Comparison of ENCODE assay signal across 30 cellular contexts in the genomic region with DNA sequence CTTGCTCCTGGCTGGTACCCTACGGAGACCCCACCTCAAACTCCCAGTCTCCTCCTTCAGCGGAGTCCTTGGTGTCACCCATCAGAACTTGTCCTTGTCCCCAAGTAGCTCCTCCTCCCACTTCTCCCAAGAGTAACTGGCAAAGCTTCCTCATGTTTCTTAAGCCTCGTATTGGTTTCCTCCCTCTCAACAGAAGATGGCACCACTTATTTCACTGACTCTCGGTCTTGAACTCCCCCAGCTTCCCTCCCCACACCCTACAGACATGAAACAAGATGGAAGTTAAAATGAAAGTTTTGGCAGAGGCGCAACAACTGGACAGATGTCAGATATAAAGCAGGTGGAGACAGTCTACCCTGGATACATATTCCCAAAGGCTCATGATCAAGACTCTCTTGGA. TPM values are rescaled to one million over a fixed set of nuclear protein-coding genes. Genes with fewer than 3 reads are reported as not detected.
"Had no signal": no experiment of that assay in that cellular context is flagged by ENCODE, and none has a peak within 500 bp of the region (broad histone marks: within the 10 kb centered on the region; RNA-seq: fewer than 3 reads in every experiment).

No MANE protein-coding gene starts in this region.

- ATAC-seq: activated CD4-positive, CD25-positive, alpha-beta regulatory T cell treated with anti-CD3 and anti-CD28 coated beads, Interleukin-2, amount 50 U/mL, for 24 hours; foreskin keratinocyte; heart left ventricle; lower lobe of right lung; naive thymus-derived CD8-positive, alpha-beta T cell; pancreas had no signal

- H3K27ac ChIP-seq: breast epithelium, esophagus muscularis mucosa, foreskin keratinocyte, lower lobe of right lung, pancreas, prostate gland, sigmoid colon, thoracic aorta, WERI-Rb-1 had no signal

- DNase-seq: activated CD4-positive, alpha-beta T cell treated with anti-CD3 and anti-CD28 coated beads for 48 hours; activated CD4-positive, alpha-beta T cell treated with anti-CD3 and anti-CD28 coated beads, Interleukin-2, amount 50 U/mL, for 48 hours; activated CD8-positive, alpha-beta memory T cell treated with anti-CD3 and anti-CD28 coated beads for 24 hours; activated effector memory CD4-positive, alpha-beta T cell treated with anti-CD3 and anti-CD28 coated beads, Interleukin-2, amount 50 U/mL, for 16 hours; activated naive CD4-positive, alpha-beta T cell treated with anti-CD3 and anti-CD28 coated beads, Interleukin-2, amount 10 ng/mL, durations not matched to agents 7 days and 5 days; amygdala; dermis blood vessel endothelial cell; effector CD4-positive, alpha-beta T cell; foreskin keratinocyte; hypothalamus; immature natural killer cell; lower lobe of right lung; mesenchymal stem cell; naive thymus-derived CD8-positive, alpha-beta T cell; nucleus accumbens; pancreas; sigmoid colon; small intestine; stimulated activated CD4-positive, alpha-beta T cell treated with anti-CD3 and anti-CD28 coated beads, Interleukin-4, amount 100 ng/mL, for 24 hours; trophoblast cell; WERI-Rb-1 had no signal

RNA-seq across cellular contexts. Expression of a gene that starts 13.4 kb away (rescaled TPM):
- total RNA-seq: dermis blood vessel endothelial cell; naive thymus-derived CD8-positive, alpha-beta T cell had no signal

RNA-seq across cellular contexts. Expression of a gene that starts 33.9 kb away (rescaled TPM):
- total RNA-seq: dermis blood vessel endothelial cell; kidney epithelial cell; naive thymus-derived CD8-positive, alpha-beta T cell; neural crest cell; prostate gland; sigmoid colon; subcutaneous adipose tissue had no signal

RNA-seq across cellular contexts. Expression of a gene that starts 46.5 kb away (rescaled TPM):
- total RNA-seq: breast epithelium; dermis blood vessel endothelial cell; foreskin keratinocyte; kidney epithelial cell; naive thymus-derived CD8-positive, alpha-beta T cell; sigmoid colon; subcutaneous adipose tissue had no signal
